In genomic region chr18:5237723-5238370, GRCh38 we compare ENCODE assay signal across 8 cellular contexts. TPM values are rescaled to one million over a fixed set of nuclear protein-coding genes. Genes with fewer than 3 reads are reported as not detected.
DNase-seq lines count a peak whose midpoint lies in the region; ATAC-seq and TF ChIP-seq lines count a peak whose summit lies in the region.

No MANE protein-coding gene starts in this region.

- DNase-seq in DMS79 treated with DMSO at 0.1 percent for 48 hours (lab: John Stamatoyannopoulos, UW) = peak; percentile 98
- DNase-seq in HuH-7.5 (ENCODE audit: low spot score) = peak; percentile 52
- DNase-seq in RPMI8226 = peak; percentile 93
- DNase-seq in activated effector memory CD4-positive, alpha-beta T cell treated with anti-CD3 and anti-CD28 coated beads, Interleukin-2, amount 50 U/mL, for 16 hours = peak; percentile 95
- peak; percentile 72 for DNase-seq in fibroblast of the conjunctiva (ENCODE audit: low read depth)

- peaks cover 22% of the 10 kb centered on the region for H3K79me2 ChIP-seq in neural cell (replicated peaks; ENCODE audit: insufficient read depth, low read length)

- H3K27ac ChIP-seq in neural cell (ENCODE audit: low read length) = peak overlapping the region; percentile 97

- peak overlapping the region; percentile 88 for H2AFZ ChIP-seq in neural cell (ENCODE audit: low read depth, low read length)

- peaks cover 38% of the 10 kb centered on the region for H3K36me3 Mint-ChIP-seq in stimulated activated naive CD8-positive, alpha-beta T cell treated with anti-CD3 and anti-CD28 coated beads, Interleukin-15, Interleukin-2, amounts not matched to agents 100 ng/mL and 50 ng/mL, for 24 hours (ENCODE audit: low read depth)

- no peak for TF ChIP-seq RAD21 in neural cell (conservative IDR thresholded peaks at IDR 0.05)

- H3K4me2 ChIP-seq in neural cell (ENCODE audit: low read length) = peak overlapping the region; percentile 96

- no peaks in the 10 kb centered on the region for H3K9me3 ChIP-seq in neural cell (ENCODE audit: low read length)

- H3F3A ChIP-seq in neural cell (ENCODE audit: insufficient read depth, low read length, poor library complexity, severe bottlenecking) = peaks cover 8% of the 10 kb centered on the region

- H3K36me3 ChIP-seq in neural cell (ENCODE audit: insufficient read depth, low read length) = peaks cover 6% of the 10 kb centered on the region

- peak overlapping the region; percentile 97 for H3K27ac Mint-ChIP-seq in stimulated activated naive CD8-positive, alpha-beta T cell treated with anti-CD3 and anti-CD28 coated beads, Interleukin-15, Interleukin-2, amounts not matched to agents 100 ng/mL and 50 ng/mL, for 24 hours

- H3K9me3 Mint-ChIP-seq in stimulated activated naive CD8-positive, alpha-beta T cell treated with anti-CD3 and anti-CD28 coated beads, Interleukin-15, Interleukin-2, amounts not matched to agents 100 ng/mL and 50 ng/mL, for 24 hours = no peaks in the 10 kb centered on the region

- peak; percentile 42 for TF ChIP-seq CTCF in neural cell (IDR thresholded peaks at IDR 0.05; ENCODE audit: poor library complexity, severe bottlenecking)

- peaks cover 55% of the 10 kb centered on the region for H3K4me1 Mint-ChIP-seq in stimulated activated naive CD8-positive, alpha-beta T cell treated with anti-CD3 and anti-CD28 coated beads, Interleukin-15, Interleukin-2, amounts not matched to agents 100 ng/mL and 50 ng/mL, for 24 hours (ENCODE audit: low read depth)

- no peaks in the 10 kb centered on the region for H4K20me1 ChIP-seq in neural cell (ENCODE audit: insufficient read depth)

- no peaks in the 10 kb centered on the region for H3K9me2 ChIP-seq in neural cell (ENCODE audit: insufficient read depth, low read length)

- H3K4me3 ChIP-seq in neural cell (ENCODE audit: low read length) = peak overlapping the region; percentile 84

- no peaks in the 10 kb centered on the region for H3K27me3 ChIP-seq in neural cell (ENCODE audit: insufficient read depth, low read depth, low read length)

- H3K9ac ChIP-seq in neural cell (ENCODE audit: low read length) = peak overlapping the region; percentile 96

- TF ChIP-seq EP300 in neural cell (conservative IDR thresholded peaks at IDR 0.05; ENCODE audit: poor library complexity, severe bottlenecking) = peak; percentile 75

- H3K27me3 Mint-ChIP-seq in stimulated activated naive CD8-positive, alpha-beta T cell treated with anti-CD3 and anti-CD28 coated beads, Interleukin-15, Interleukin-2, amounts not matched to agents 100 ng/mL and 50 ng/mL, for 24 hours = no peaks in the 10 kb centered on the region

- peak overlapping the region; percentile 94 for H3K4me3 Mint-ChIP-seq in stimulated activated naive CD8-positive, alpha-beta T cell treated with anti-CD3 and anti-CD28 coated beads, Interleukin-15, Interleukin-2, amounts not matched to agents 100 ng/mL and 50 ng/mL, for 24 hours

- ATAC-seq in GM21526 (IDR thresholded peaks at IDR 0.05; ENCODE audit: low FRiP score, unreplicated experiment) = peak; percentile 91

TF ChIP-seq in neural cell, 6 proteins besides CTCF, POLR2A, EP300 and RAD21:
- TF ChIP-seq SMC3 (conservative IDR thresholded peaks at IDR 0.05; ENCODE audit: poor library complexity) (no peak), REST (IDR thresholded peaks at IDR 0.05; ENCODE audit: borderline replicate concordance) (peak; percentile 76), EZH2 (IDR thresholded peaks at IDR 0.05; ENCODE audit: borderline replicate concordance, insufficient read depth, low read length, poor library complexity, severe bottlenecking) (no peak), MXI1 (conservative IDR thresholded peaks at IDR 0.05; ENCODE audit: poor library complexity, severe bottlenecking) (peak; percentile 73), POLR2AphosphoS5 (IDR thresholded peaks at IDR 0.05) (peak; percentile 84), TAF1 (IDR thresholded peaks at IDR 0.05; ENCODE audit: low read depth) (peak; percentile 82)

RNA-seq across cellular contexts. Expression of gene AKAIN1, which starts 40.8 kb away (rescaled TPM):
- not detected in 2 replicates for polyA plus RNA-seq in neural cell
- polyA minus RNA-seq in neural cell = not detected in 2 replicates

RNA-seq across cellular contexts. Expression of gene ZBTB14, which starts 57.7 kb away (rescaled TPM):
- 30.3 and 33.5 TPM in 2 replicates for polyA plus RNA-seq in neural cell
- polyA minus RNA-seq in neural cell = 36.3 and 45.5 TPM in 2 replicates

Comparison
In these comparisons a context has a peak if more than half of its experiments do, and no peak if none do; other contexts are left out.
1. Peak in every context shown above with its lines: DNase-seq, ATAC-seq, H3K4me3 ChIP-seq and H3K27ac ChIP-seq.